In the genomic region with DNA sequence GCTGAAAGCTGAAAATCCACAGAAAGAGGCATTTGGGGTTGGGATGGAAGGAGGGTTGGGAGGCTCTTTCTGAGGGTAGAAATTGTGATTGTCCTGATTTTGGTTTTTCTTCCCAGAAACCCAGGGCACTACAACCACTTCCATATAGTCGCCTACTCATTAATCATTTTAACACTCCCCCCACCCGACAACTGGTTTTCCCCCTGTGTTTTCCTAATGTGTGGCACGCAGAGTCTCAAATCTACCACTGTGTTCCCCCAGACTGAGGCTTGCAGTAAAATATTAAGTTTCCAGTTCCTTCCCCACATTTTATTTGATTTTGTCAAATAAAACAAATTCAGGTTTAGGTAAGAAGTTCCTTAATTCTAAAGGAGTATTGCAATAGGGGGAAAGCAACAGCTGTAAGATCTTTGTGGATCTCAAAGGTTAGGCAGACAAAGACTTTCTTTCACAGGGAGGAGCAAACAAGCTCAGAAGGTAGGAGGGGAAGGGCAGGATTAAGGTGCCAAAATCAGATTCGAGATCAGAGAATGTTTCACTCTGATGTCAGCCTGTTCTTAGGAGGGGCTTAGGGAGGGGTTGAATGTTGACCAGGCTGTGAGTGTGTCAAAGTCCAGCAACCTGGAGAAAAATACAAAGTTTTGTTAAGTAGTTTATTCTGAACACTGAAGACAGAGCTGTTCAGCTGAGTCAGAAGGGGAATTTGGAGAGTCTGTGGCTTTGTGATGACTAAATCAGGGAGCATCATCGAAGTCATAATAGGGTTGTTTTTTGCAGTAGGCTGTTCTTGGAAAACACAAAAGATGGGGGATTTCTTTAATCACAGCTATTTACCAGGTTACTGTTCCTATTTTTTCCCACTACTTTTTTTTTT, we compare ENCODE assay signal across 8 cellular contexts. TPM values are rescaled to one million over a fixed set of nuclear protein-coding genes. Genes with fewer than 3 reads are reported as not detected.
DNase-seq lines count a peak whose midpoint lies in the region; ATAC-seq and TF ChIP-seq lines count a peak whose summit lies in the region.

No MANE protein-coding gene starts in this region.

- peak; percentile 45 for ATAC-seq in GM19455 (IDR thresholded peaks at IDR 0.05; ENCODE audit: unreplicated experiment)
- peak; percentile 47 for ATAC-seq in HG03520 (IDR thresholded peaks at IDR 0.05; ENCODE audit: unreplicated experiment)
- peak; percentile 55 for ATAC-seq in activated CD8-positive, alpha-beta T cell treated with anti-CD3 and anti-CD28 coated beads for 36 hours
- ATAC-seq in stimulated activated naive B cell treated with anti-CD40 and anti-IgM and Interleukin-4, amounts not matched to agents 10 μg/mL and 1 μg/mL and 100 μg/mL, for 72 hours (replicated peaks), result peak; percentile 58 to 66

- H3K9me3 Mint-ChIP-seq in activated CD8-positive, alpha-beta T cell treated with anti-CD3 and anti-CD28 coated beads for 36 hours, result peaks cover 2% of the 10 kb centered on the region
- H3K9me3 Mint-ChIP-seq in stimulated activated naive B cell treated with anti-CD40 and anti-IgM and Interleukin-4, amounts not matched to agents 10 μg/mL and 1 μg/mL and 100 μg/mL, for 72 hours, result peaks cover 0 to 2% of the 10 kb centered on the region in 2 donors

- TF ChIP-seq CTCF in activated CD8-positive, alpha-beta T cell treated with anti-CD3 and anti-CD28 coated beads for 36 hours (IDR thresholded peaks at IDR 0.05), result no peak

- H3K27me3 Mint-ChIP-seq in activated CD8-positive, alpha-beta T cell treated with anti-CD3 and anti-CD28 coated beads for 36 hours, result no peaks in the 10 kb centered on the region
- H3K27me3 Mint-ChIP-seq in stimulated activated naive B cell treated with anti-CD40 and anti-IgM and Interleukin-4, amounts not matched to agents 10 μg/mL and 1 μg/mL and 100 μg/mL, for 72 hours, result no peaks in the 10 kb centered on the region

- intact Hi-C loops in activated CD8-positive, alpha-beta T cell treated with anti-CD3 and anti-CD28 coated beads for 36 hours (cut with micrococcal nuclease), result loop anchor here (10.0 kb wide), 1 partner anchor 692 kb away; a partner anchor contains a TSS
- intact Hi-C loops in cardiac septum (cut with DNase I), result loop anchor here (10.0 kb wide), 1 partner anchor 922 kb away; a partner anchor contains a TSS

- POLR2A ChIA-PET in activated CD8-positive, alpha-beta T cell treated with anti-CD3 and anti-CD28 coated beads for 36 hours (lab: Charles Lee), result interaction anchor here (0.7 to 4.0 kb wide), 10 partner anchors 8 to 687 kb away, joined by 3 to 22 read pairs (median 4); a partner anchor contains a TSS

- DNase-seq in COLO829 (ENCODE audit: low spot score) (peak; percentile 86), foreskin melanocyte (peak; percentile 46), cardiac septum (ENCODE audit: low spot score) (no peak), cerebellar nuclear complex (lab: John Stamatoyannopoulos, UW) (no peak)
- peak; percentile 76 for DNase-seq in activated CD8-positive, alpha-beta T cell treated with anti-CD3 and anti-CD28 coated beads for 36 hours
- peak; percentile 71 for DNase-seq in stimulated activated naive B cell treated with anti-CD40 and anti-IgM and Interleukin-4, amounts not matched to agents 10 μg/mL and 1 μg/mL and 100 μg/mL, for 72 hours

- peak overlapping the region; percentile 96 for H3K27ac Mint-ChIP-seq in activated CD8-positive, alpha-beta T cell treated with anti-CD3 and anti-CD28 coated beads for 36 hours
- peak overlapping the region; percentile 100 for H3K27ac Mint-ChIP-seq in stimulated activated naive B cell treated with anti-CD40 and anti-IgM and Interleukin-4, amounts not matched to agents 10 μg/mL and 1 μg/mL and 100 μg/mL, for 72 hours

- peak overlapping the region; percentile 97 for H3K4me3 Mint-ChIP-seq in activated CD8-positive, alpha-beta T cell treated with anti-CD3 and anti-CD28 coated beads for 36 hours
- H3K4me3 Mint-ChIP-seq in stimulated activated naive B cell treated with anti-CD40 and anti-IgM and Interleukin-4, amounts not matched to agents 10 μg/mL and 1 μg/mL and 100 μg/mL, for 72 hours, result peak overlapping the region; percentile 95 to 99

- H3K36me3 Mint-ChIP-seq in activated CD8-positive, alpha-beta T cell treated with anti-CD3 and anti-CD28 coated beads for 36 hours (ENCODE audit: low read depth), result peaks cover 78% of the 10 kb centered on the region
- H3K36me3 Mint-ChIP-seq in stimulated activated naive B cell treated with anti-CD40 and anti-IgM and Interleukin-4, amounts not matched to agents 10 μg/mL and 1 μg/mL and 100 μg/mL, for 72 hours, result peaks cover 56 to 61% of the 10 kb centered on the region in 2 donors

- CTCF ChIA-PET in activated CD8-positive, alpha-beta T cell treated with anti-CD3 and anti-CD28 coated beads for 36 hours (lab: Charles Lee), result interaction anchor here (0.6 to 2.4 kb wide), 3 partner anchors 8 to 367 kb away, joined by 3 to 14 read pairs (median 4); no protein-coding TSS in a partner anchor

- peaks cover 74% of the 10 kb centered on the region for H3K4me1 Mint-ChIP-seq in activated CD8-positive, alpha-beta T cell treated with anti-CD3 and anti-CD28 coated beads for 36 hours (ENCODE audit: low read depth)
- peaks cover 36 to 80% of the 10 kb centered on the region in 2 donors for H3K4me1 Mint-ChIP-seq in stimulated activated naive B cell treated with anti-CD40 and anti-IgM and Interleukin-4, amounts not matched to agents 10 μg/mL and 1 μg/mL and 100 μg/mL, for 72 hours

RNA-seq across cellular contexts. Expression of a gene that starts 3.6 kb away (rescaled TPM):
- 10 to 100 TPM; 67.7 to 70.2 TPM for total RNA-seq in activated CD8-positive, alpha-beta T cell treated with anti-CD3 and anti-CD28 coated beads for 36 hours
- 4.2 TPM for total RNA-seq in cardiac septum

Comparison
In these comparisons a context has a peak if more than half of its experiments do, and no peak if none do; other contexts are left out.
1. DNase-seq: peak in COLO829 (single experiment), activated CD8-positive, alpha-beta T cell treated with anti-CD3 and anti-CD28 coated beads for 36 hours (single experiment), foreskin melanocyte (single experiment) and stimulated activated naive B cell treated with anti-CD40 and anti-IgM and Interleukin-4, amounts not matched to agents 10 μg/mL and 1 μg/mL and 100 μg/mL, for 72 hours (single experiment); none in cardiac septum (single experiment) and cerebellar nuclear complex (0 of 2).
2. RNA of a gene that starts 3.6 kb away (total RNA-seq): 67.7 to 70.2 TPM in activated CD8-positive, alpha-beta T cell treated with anti-CD3 and anti-CD28 coated beads for 36 hours; 4.2 TPM in cardiac septum (single experiment); every median in the first group is over 10 times any median in the second.
3. Peak in every context shown above with its lines, with median percentiles within 50 percentile points of each other: ATAC-seq.